1 cellular context compared by ENCODE assay signal in the genomic region with DNA sequence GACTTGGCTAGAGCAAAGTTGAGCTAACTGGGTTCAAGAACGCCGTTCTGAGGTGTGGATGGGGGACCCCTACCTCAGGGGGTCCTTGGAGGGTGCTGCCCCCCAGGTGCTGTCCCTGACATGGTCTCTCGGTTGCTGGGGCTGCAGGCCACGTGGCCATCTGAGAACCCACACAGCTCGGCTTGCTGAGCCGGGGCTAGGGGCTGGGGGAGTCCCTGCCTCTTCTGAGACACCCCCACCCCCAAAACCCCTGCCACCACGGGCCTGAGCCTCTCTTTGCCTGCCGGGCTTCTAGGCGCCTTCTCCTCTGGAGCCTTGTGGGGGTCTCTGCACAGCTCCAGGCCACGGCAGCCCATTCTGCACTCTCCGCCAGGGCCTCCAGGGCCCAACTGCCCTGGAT.
TF ChIP-seq lines count a peak whose summit lies in the region.

No MANE protein-coding gene starts in this region.

TF ChIP-seq in GM23338, 12 proteins besides CTCF, POLR2A, EP300 and RAD21 (continued from another document):
- TF ChIP-seq ZNF462 (CRISPR knock-in tag; IDR thresholded peaks at IDR 0.05) (no peak), POLR2AphosphoS5 (IDR thresholded peaks at IDR 0.05; ENCODE audit: low read depth) (no peak), EZH2phosphoT487 (IDR thresholded peaks at IDR 0.05; ENCODE audit: unreplicated experiment) (no peak), NANOG (IDR thresholded peaks at IDR 0.05; ENCODE audit: borderline replicate concordance) (no peak), ZNF331 (CRISPR knock-in tag; IDR thresholded peaks at IDR 0.05; ENCODE audit: low read depth) (no peak), JUNB (IDR thresholded peaks at IDR 0.05; ENCODE audit: unreplicated experiment) (no peak), STAT1 (IDR thresholded peaks at IDR 0.05; ENCODE audit: unreplicated experiment) (no peak), ZNF114 (CRISPR knock-in tag; IDR thresholded peaks at IDR 0.05) (no peak)
- TF ChIP-seq, protein P1, sequence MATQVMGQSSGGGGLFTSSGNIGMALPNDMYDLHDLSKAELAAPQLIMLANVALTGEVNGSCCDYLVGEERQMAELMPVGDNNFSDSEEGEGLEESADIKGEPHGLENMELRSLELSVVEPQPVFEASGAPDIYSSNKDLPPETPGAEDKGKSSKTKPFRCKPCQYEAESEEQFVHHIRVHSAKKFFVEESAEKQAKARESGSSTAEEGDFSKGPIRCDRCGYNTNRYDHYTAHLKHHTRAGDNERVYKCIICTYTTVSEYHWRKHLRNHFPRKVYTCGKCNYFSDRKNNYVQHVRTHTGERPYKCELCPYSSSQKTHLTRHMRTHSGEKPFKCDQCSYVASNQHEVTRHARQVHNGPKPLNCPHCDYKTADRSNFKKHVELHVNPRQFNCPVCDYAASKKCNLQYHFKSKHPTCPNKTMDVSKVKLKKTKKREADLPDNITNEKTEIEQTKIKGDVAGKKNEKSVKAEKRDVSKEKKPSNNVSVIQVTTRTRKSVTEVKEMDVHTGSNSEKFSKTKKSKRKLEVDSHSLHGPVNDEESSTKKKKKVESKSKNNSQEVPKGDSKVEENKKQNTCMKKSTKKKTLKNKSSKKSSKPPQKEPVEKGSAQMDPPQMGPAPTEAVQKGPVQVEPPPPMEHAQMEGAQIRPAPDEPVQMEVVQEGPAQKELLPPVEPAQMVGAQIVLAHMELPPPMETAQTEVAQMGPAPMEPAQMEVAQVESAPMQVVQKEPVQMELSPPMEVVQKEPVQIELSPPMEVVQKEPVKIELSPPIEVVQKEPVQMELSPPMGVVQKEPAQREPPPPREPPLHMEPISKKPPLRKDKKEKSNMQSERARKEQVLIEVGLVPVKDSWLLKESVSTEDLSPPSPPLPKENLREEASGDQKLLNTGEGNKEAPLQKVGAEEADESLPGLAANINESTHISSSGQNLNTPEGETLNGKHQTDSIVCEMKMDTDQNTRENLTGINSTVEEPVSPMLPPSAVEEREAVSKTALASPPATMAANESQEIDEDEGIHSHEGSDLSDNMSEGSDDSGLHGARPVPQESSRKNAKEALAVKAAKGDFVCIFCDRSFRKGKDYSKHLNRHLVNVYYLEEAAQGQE (IDR thresholded peaks at IDR 0.05; ENCODE audit: unreplicated experiment), result no peak
- TF ChIP-seq, protein P2, sequence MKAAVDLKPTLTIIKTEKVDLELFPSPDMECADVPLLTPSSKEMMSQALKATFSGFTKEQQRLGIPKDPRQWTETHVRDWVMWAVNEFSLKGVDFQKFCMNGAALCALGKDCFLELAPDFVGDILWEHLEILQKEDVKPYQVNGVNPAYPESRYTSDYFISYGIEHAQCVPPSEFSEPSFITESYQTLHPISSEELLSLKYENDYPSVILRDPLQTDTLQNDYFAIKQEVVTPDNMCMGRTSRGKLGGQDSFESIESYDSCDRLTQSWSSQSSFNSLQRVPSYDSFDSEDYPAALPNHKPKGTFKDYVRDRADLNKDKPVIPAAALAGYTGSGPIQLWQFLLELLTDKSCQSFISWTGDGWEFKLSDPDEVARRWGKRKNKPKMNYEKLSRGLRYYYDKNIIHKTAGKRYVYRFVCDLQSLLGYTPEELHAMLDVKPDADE (IDR thresholded peaks at IDR 0.05), result no peak
